18 cellular contexts compared by ENCODE assay signal in genomic region chr9:89365532-89365912, GRCh38. TPM values are rescaled to one million over a fixed set of nuclear protein-coding genes. Genes with fewer than 3 reads are reported as not detected.
DNase-seq lines count a peak whose midpoint lies in the region; ATAC-seq, FAIRE-seq and TF ChIP-seq lines count a peak whose summit lies in the region.
"Had no signal": no experiment of that assay in that cellular context is flagged by ENCODE, and none has a peak within 500 bp of the region (broad histone marks: within the 10 kb centered on the region; RNA-seq: fewer than 3 reads in every experiment).

No MANE protein-coding gene starts in this region.

- no peak for ATAC-seq in sciatic nerve
- ATAC-seq in HG03196 (IDR thresholded peaks at IDR 0.05; ENCODE audit: unreplicated experiment): no peak
- ATAC-seq: PC-3 had no signal

- DNase-seq in activated T-cell treated with anti-CD3 and anti-CD28 coated beads, Interleukin-2, amount 50 U/mL, for 24 hours: no peak
- no peak for DNase-seq in activated T-cell treated with anti-CD3 and anti-CD28 coated beads, Interleukin-2, amount 50 U/mL, for 1 hour
- DNase-seq in CD8-positive, alpha-beta memory T cell: no peak
- DNase-seq in kidney (peak; percentile 18), sciatic nerve (ENCODE audit: low spot score) (peak; percentile 17), SKM-1 (lab: John Stamatoyannopoulos, UW; ENCODE audit: unreplicated experiment) (no peak), substantia nigra (lab: John Stamatoyannopoulos, UW) (no peak)
- DNase-seq: BE2C, DMS79, GOT3, MM.1S, NCI-H1092 treated with DMSO at 0.1 percent for 48 hours, NCI-H146, NCI-H2029 treated with DMSO at 0.1 percent for 48 hours, NCI-H2171, NCI-H526, PC-3 had no signal

- no peak overlapping the region for H3K9ac ChIP-seq in kidney (ENCODE audit: low read length in 2 of 2)

- H3K4me3 ChIP-seq in CD8-positive, alpha-beta memory T cell (ENCODE audit: low read length): no peak overlapping the region
- H3K4me3 ChIP-seq in kidney (ENCODE audit: low read length in 2 of 2): no peak overlapping the region

- peak overlapping the region; percentile 73 for H3K27ac Mint-ChIP-seq in activated T-cell treated with anti-CD3 and anti-CD28 coated beads, Interleukin-2, amount 50 U/mL, for 24 hours
- H3K27ac Mint-ChIP-seq in CD8-positive, alpha-beta memory T cell: peak overlapping the region in 5 of 8 donors; percentile 34 to 62 (median 55)

- H3K4me1 Mint-ChIP-seq in activated T-cell treated with anti-CD3 and anti-CD28 coated beads, Interleukin-2, amount 50 U/mL, for 24 hours (ENCODE audit: low read depth): peaks cover 13% of the 10 kb centered on the region
- H3K4me1 Mint-ChIP-seq in CD8-positive, alpha-beta memory T cell: peaks cover 0 to 17% (median 1%) of the 10 kb centered on the region in 3 donors

- no peak for FAIRE-seq in kidney (lab: Jason Lieb, UNC)

- no peaks in the 10 kb centered on the region for H3K27me3 ChIP-seq in CD8-positive, alpha-beta memory T cell (ENCODE audit: insufficient read depth, low read length, poor library complexity, severe bottlenecking)
- H3K27me3 ChIP-seq: BE2C had no signal

- H3K36me3 ChIP-seq in CD8-positive, alpha-beta memory T cell (ENCODE audit: insufficient read depth, low read length): peaks cover 34% of the 10 kb centered on the region
- peaks cover 15 to 21% of the 10 kb centered on the region in 2 donors for H3K36me3 ChIP-seq in kidney (ENCODE audit: control insufficient read depth in 1 of 2, insufficient read depth in 2 of 2, low read length in 2 of 2)

- no peaks in the 10 kb centered on the region for H3K9me3 ChIP-seq in CD8-positive, alpha-beta memory T cell (ENCODE audit: low read length)
- no peaks in the 10 kb centered on the region for H3K9me3 ChIP-seq in kidney (ENCODE audit: control insufficient read depth in 1 of 2, low read length in 2 of 2)
- H3K9me3 ChIP-seq: BE2C had no signal

- peaks cover 42% of the 10 kb centered on the region for H3K36me3 Mint-ChIP-seq in activated T-cell treated with anti-CD3 and anti-CD28 coated beads, Interleukin-2, amount 50 U/mL, for 24 hours (ENCODE audit: low read depth)
- H3K36me3 Mint-ChIP-seq in CD8-positive, alpha-beta memory T cell: peaks cover 0 to 43% (median 13%) of the 10 kb centered on the region in 3 donors

- no peaks in the 10 kb centered on the region for H3K27me3 Mint-ChIP-seq in activated T-cell treated with anti-CD3 and anti-CD28 coated beads, Interleukin-2, amount 50 U/mL, for 24 hours
- no peaks in the 10 kb centered on the region for H3K27me3 Mint-ChIP-seq in CD8-positive, alpha-beta memory T cell

- TF ChIP-seq CTCF in kidney (IDR thresholded peaks at IDR 0.05; ENCODE audit: borderline replicate concordance, extremely low read depth, insufficient read depth): no peak

- H3K4me1 ChIP-seq in CD8-positive, alpha-beta memory T cell (ENCODE audit: insufficient read depth, low read length): no peaks in the 10 kb centered on the region
- no peaks in the 10 kb centered on the region for H3K4me1 ChIP-seq in kidney (ENCODE audit: control insufficient read depth in 1 of 2, insufficient read depth in 1 of 2, low read depth in 1 of 2, low read length in 2 of 2)

- no peaks in the 10 kb centered on the region for H3K9me3 Mint-ChIP-seq in activated T-cell treated with anti-CD3 and anti-CD28 coated beads, Interleukin-2, amount 50 U/mL, for 24 hours
- no peaks in the 10 kb centered on the region for H3K9me3 Mint-ChIP-seq in CD8-positive, alpha-beta memory T cell

- POLR2A ChIA-PET in CD8-positive, alpha-beta memory T cell (lab: Charles Lee): no interaction called here

- no peak overlapping the region for H3K27ac ChIP-seq in CD8-positive, alpha-beta memory T cell (ENCODE audit: low read depth, low read length)
- H3K27ac ChIP-seq in kidney (ENCODE audit: low read depth in 2 of 2, low read length in 2 of 2): no peak overlapping the region
- no peak overlapping the region for H3K27ac ChIP-seq in substantia nigra (ENCODE audit: low read depth, low read length, poor library complexity, severe bottlenecking)

- intact Hi-C loops in kidney (cut with DNase I): no loop called here
- intact Hi-C loops in sciatic nerve (cut with DNase I): no loop called here

- CTCF ChIA-PET in CD8-positive, alpha-beta memory T cell (lab: Charles Lee): no interaction called here

- H3K4me3 Mint-ChIP-seq in activated T-cell treated with anti-CD3 and anti-CD28 coated beads, Interleukin-2, amount 50 U/mL, for 24 hours: no peak overlapping the region
- H3K4me3 Mint-ChIP-seq in CD8-positive, alpha-beta memory T cell: no peak overlapping the region

RNA-seq across cellular contexts. Expression of gene SECISBP2, which starts 47.2 kb away (rescaled TPM):
- total RNA-seq in CD8-positive, alpha-beta memory T cell: 10 to 100 TPM; 36.7 to 37.0 TPM
- 22.4 TPM for polyA plus RNA-seq in CD8-positive, alpha-beta memory T cell
- total RNA-seq in kidney: 59.8 TPM
- 27.0 TPM for polyA plus RNA-seq in kidney (ENCODE audit: insufficient read depth, low read depth, low replicate concordance)
- total RNA-seq in sciatic nerve: 64.7 TPM

RNA-seq across cellular contexts. Expression of gene CKS2, which starts 54.5 kb away (rescaled TPM):
- 100 to 1,000 TPM; 252 to 253 TPM for total RNA-seq in CD8-positive, alpha-beta memory T cell
- 21.2 TPM for polyA plus RNA-seq in CD8-positive, alpha-beta memory T cell
- total RNA-seq in kidney (7.0 TPM), sciatic nerve (4.6 TPM)
- polyA plus RNA-seq in kidney (ENCODE audit: insufficient read depth, low read depth, low replicate concordance): 72.8 TPM

Comparison
In these comparisons a context has a peak if more than half of its experiments do, and no peak if none do; other contexts are left out.
1. DNase-seq: peak in kidney (single experiment) and sciatic nerve (single experiment); none in activated T-cell treated with anti-CD3 and anti-CD28 coated beads, Interleukin-2, amount 50 U/mL, for 24 hours (single experiment), activated T-cell treated with anti-CD3 and anti-CD28 coated beads, Interleukin-2, amount 50 U/mL, for 1 hour (single experiment), CD8-positive, alpha-beta memory T cell (0 of 5), SKM-1 (single experiment) and substantia nigra (0 of 49).
2. RNA of gene CKS2, which starts 54.5 kb away (total RNA-seq): 252 to 253 TPM in CD8-positive, alpha-beta memory T cell; 7.0 TPM in kidney (single experiment) and 4.6 TPM in sciatic nerve (single experiment); every median in the first group is over 10 times any median in the second.